Comparison of ENCODE assay signal across 15 cellular contexts in genomic region chr2:119241205-119241532, GRCh38. TPM values are rescaled to one million over a fixed set of nuclear protein-coding genes. Genes with fewer than 3 reads are reported as not detected.
DNase-seq lines count a peak whose midpoint lies in the region; ATAC-seq and TF ChIP-seq lines count a peak whose summit lies in the region.
"Had no signal": no experiment of that assay in that cellular context is flagged by ENCODE, and none has a peak within 500 bp of the region (broad histone marks: within the 10 kb centered on the region; RNA-seq: fewer than 3 reads in every experiment).

No MANE protein-coding gene starts in this region.

- H3K36me3 Mint-ChIP-seq in activated naive CD8-positive, alpha-beta T cell treated with anti-CD3 and anti-CD28 coated beads, Interleukin-2, amount 50 U/mL, for 24 hours (ENCODE audit: low read depth): no peaks in the 10 kb centered on the region
- H3K36me3 Mint-ChIP-seq: activated naive CD8-positive, alpha-beta T cell had no signal

- H3K4me2 ChIP-seq in SK-N-SH: peak overlapping the region; percentile 68; the same call in 1 of the 2 replicates
- H3K4me2 ChIP-seq in PC-3 (ENCODE audit: low read length): no peak overlapping the region

- no peaks in the 10 kb centered on the region for H3K27me3 Mint-ChIP-seq in activated naive CD8-positive, alpha-beta T cell treated with anti-CD3 and anti-CD28 coated beads, Interleukin-2, amount 50 U/mL, for 24 hours
- H3K27me3 Mint-ChIP-seq: activated naive CD8-positive, alpha-beta T cell had no signal

- POLR2A ChIA-PET in SK-N-SH (lab: Yijun Ruan, JAX) (interaction anchor here (0.9 kb wide), 1 partner anchor 15 kb away, joined by 3 read pairs; no protein-coding TSS in a partner anchor), PC-3 (lab: Charles Lee; ENCODE audit: unreplicated experiment) (no interaction called here)

- H3K4me3 Mint-ChIP-seq in activated naive CD8-positive, alpha-beta T cell treated with anti-CD3 and anti-CD28 coated beads, Interleukin-2, amount 50 U/mL, for 24 hours: no peak overlapping the region
- H3K4me3 Mint-ChIP-seq: activated naive CD8-positive, alpha-beta T cell had no signal

- H3K36me3 ChIP-seq in SK-N-SH (replicated peaks in 1 of 2; ENCODE audit: control insufficient read depth in 1 of 2, insufficient read depth in 2 of 2, low read length in 1 of 2) (peaks cover 0 to 5% of the 10 kb centered on the region in 2 experiments), thoracic aorta (no peaks in the 10 kb centered on the region), PC-3 (ENCODE audit: low read depth, low read length) (no peaks in the 10 kb centered on the region), BE2C (no peaks in the 10 kb centered on the region)

- no TSS peak for BruUV-seq in PC-3 (replicated peaks; lab: Mats Ljungman, UMichigan)

- TF ChIP-seq CTCF in SK-N-SH (IDR thresholded peaks at IDR 0.05) (no peak), thoracic aorta (IDR thresholded peaks at IDR 0.05) (no peak), PC-3 (conservative IDR thresholded peaks at IDR 0.05; ENCODE audit: low read depth, low read length) (no peak), BE2C (IDR thresholded peaks at IDR 0.05; ENCODE audit: low read depth, low read length) (no peak)

- H3K4me3 ChIP-seq in SK-N-SH (ENCODE audit: low read depth in 2 of 2, low read length in 1 of 2) (no peak overlapping the region), thoracic aorta (no peak overlapping the region), PC-3 (ENCODE audit: low read length) (no peak overlapping the region), BE2C (ENCODE audit: low read depth, low read length) (no peak overlapping the region)
- H3K4me3 ChIP-seq: SJSA1 had no signal

- CTCF ChIA-PET in SK-N-SH (lab: Yijun Ruan, JAX): interaction anchor here (1.0 to 1.4 kb wide), 5 partner anchors 9 to 25 kb away, joined by 3 to 5 read pairs (median 4); no protein-coding TSS in a partner anchor
- CTCF ChIA-PET in PC-3 (lab: Charles Lee): no interaction called here

- H3F3A ChIP-seq in SK-N-SH (replicated peaks; ENCODE audit: insufficient read depth) (no peaks in the 10 kb centered on the region), PC-3 (ENCODE audit: low read length, unreplicated experiment) (no peaks in the 10 kb centered on the region)

- H3K27me3 ChIP-seq in SK-N-SH (ENCODE audit: insufficient read depth) (no peaks in the 10 kb centered on the region), thoracic aorta (replicated peaks; ENCODE audit: insufficient read depth) (no peaks in the 10 kb centered on the region), PC-3 (ENCODE audit: low read length) (no peaks in the 10 kb centered on the region), BE2C (no peaks in the 10 kb centered on the region)
- H3K27me3 ChIP-seq: brain microvascular endothelial cell, SJSA1 had no signal

- H3K4me1 Mint-ChIP-seq in activated naive CD8-positive, alpha-beta T cell treated with anti-CD3 and anti-CD28 coated beads, Interleukin-2, amount 50 U/mL, for 24 hours: no peaks in the 10 kb centered on the region

- 97% methylated on average over 5 of the region's 5 CpGs for WGBS in SK-N-SH (ENCODE audit: low lambda C conversion rate)

- peak; percentile 17 for ATAC-seq in Right ventricle myocardium superior (ENCODE audit: poor library complexity)
- no peak for ATAC-seq in Right ventricle myocardium inferior
- ATAC-seq in left colon: peak; percentile 69
- ATAC-seq in thoracic aorta (ENCODE audit: insufficient number of reproducible peaks, low FRiP score, low read depth): no peak
- no peak for ATAC-seq in PC-3
- no peak for ATAC-seq in activated naive CD8-positive, alpha-beta T cell treated with anti-CD3 and anti-CD28 coated beads, Interleukin-2, amount 50 U/mL, for 24 hours
- ATAC-seq: activated CD4-positive, CD25-positive, alpha-beta regulatory T cell treated with anti-CD3 and anti-CD28 coated beads, Interleukin-2, amount 50 U/mL, for 24 hours had no signal

- no peak overlapping the region for H3K27ac Mint-ChIP-seq in activated naive CD8-positive, alpha-beta T cell treated with anti-CD3 and anti-CD28 coated beads, Interleukin-2, amount 50 U/mL, for 24 hours
- H3K27ac Mint-ChIP-seq: activated naive CD8-positive, alpha-beta T cell had no signal

- peaks cover 10 to 15% of the 10 kb centered on the region in 2 experiments; a peak in 3 of 4 replicates for H3K4me1 ChIP-seq in SK-N-SH (ENCODE audit: control insufficient read depth in 1 of 2, insufficient read depth in 2 of 2, low read depth in 1 of 2, low read length in 1 of 2)
- peaks cover 2 to 20% of the 10 kb centered on the region in 2 donors for H3K4me1 ChIP-seq in thoracic aorta (ENCODE audit: control insufficient read depth in 1 of 2, low read depth in 2 of 2)
- peaks cover 15% of the 10 kb centered on the region for H3K4me1 ChIP-seq in PC-3 (ENCODE audit: insufficient read depth, low read length)
- peaks cover 7% of the 10 kb centered on the region for H3K4me1 ChIP-seq in BE2C

- intact Hi-C loops in Right ventricle myocardium superior (cut with DNase I): no loop called here
- intact Hi-C loops in Right ventricle myocardium inferior (cut with DNase I): no loop called here
- intact Hi-C loops in left colon (cut with DNase I, micrococcal nuclease): no loop called here
- intact Hi-C loops in PC-3 (cut with micrococcal nuclease): no loop called here

- H3K9me2 ChIP-seq in SK-N-SH (no peaks in the 10 kb centered on the region), PC-3 (replicated peaks; ENCODE audit: low read length) (no peaks in the 10 kb centered on the region)

- H3K9me3 Mint-ChIP-seq in activated naive CD8-positive, alpha-beta T cell treated with anti-CD3 and anti-CD28 coated beads, Interleukin-2, amount 50 U/mL, for 24 hours: no peaks in the 10 kb centered on the region

- no peaks in the 10 kb centered on the region for H4K20me1 ChIP-seq in SK-N-SH (ENCODE audit: insufficient read depth)
- no peaks in the 10 kb centered on the region for H4K20me1 ChIP-seq in PC-3 (ENCODE audit: low read length)

- H3K9me3 ChIP-seq in SK-N-SH: no peaks in the 10 kb centered on the region
- H3K9me3 ChIP-seq in thoracic aorta: no peaks in the 10 kb centered on the region
- H3K9me3 ChIP-seq in PC-3 (ENCODE audit: low read length): no peaks in the 10 kb centered on the region
- H3K9me3 ChIP-seq in BE2C: no peaks in the 10 kb centered on the region

- H3K79me2 ChIP-seq in SK-N-SH (ENCODE audit: insufficient read depth) (no peaks in the 10 kb centered on the region), PC-3 (ENCODE audit: low read length) (0 out of 2 replicates have a peak, but pooled peaks cover 3% of the 10 kb centered on the region)

- no peak overlapping the region for H2AFZ ChIP-seq in SK-N-SH (ENCODE audit: low read depth)
- H2AFZ ChIP-seq in PC-3 (ENCODE audit: low read length): no peak overlapping the region

- no peak for TF ChIP-seq EP300 in SK-N-SH (IDR thresholded peaks at IDR 0.05; ENCODE audit: borderline replicate concordance in 1 of 2, low read depth in 1 of 2, low read length in 1 of 2)

- no peak for TF ChIP-seq RAD21 in SK-N-SH (IDR thresholded peaks at IDR 0.05; ENCODE audit: low read length)

- no peak overlapping the region for H3K27ac ChIP-seq in SK-N-SH (ENCODE audit: low read depth in 2 of 2, low read length in 1 of 2)
- H3K27ac ChIP-seq in thoracic aorta: peak overlapping the region; percentile 72 to 75
- H3K27ac ChIP-seq in PC-3 (ENCODE audit: low read length): no peak overlapping the region
- H3K27ac ChIP-seq: brain microvascular endothelial cell had no signal

- no peak overlapping the region for H3K9ac ChIP-seq in SK-N-SH
- no peak overlapping the region for H3K9ac ChIP-seq in PC-3 (ENCODE audit: low read length)

- DNase-seq in Right ventricle myocardium superior (no peak), Right ventricle myocardium inferior (ENCODE audit: missing footprints) (no peak), SK-N-SH (no peak), left colon (peak; percentile 40 to 47), thoracic aorta (ENCODE audit: low spot score) (no peak), PC-3 (no peak), BE2C (no peak)
- DNase-seq in activated naive CD8-positive, alpha-beta T cell treated with anti-CD3 and anti-CD28 coated beads, Interleukin-2, amount 50 U/mL, for 24 hours: no peak
- DNase-seq: activated CD8-positive, alpha-beta memory T cell treated with anti-CD3 and anti-CD28 coated beads for 24 hours; dermis blood vessel endothelial cell; stimulated activated CD4-positive, alpha-beta T cell treated with anti-CD3 and anti-CD28 coated beads, Interleukin-4, amount 100 ng/mL, for 24 hours had no signal

TF ChIP-seq in SK-N-SH, 30 proteins besides CTCF, POLR2A, EP300 and RAD21:
- TF ChIP-seq RFX5 (IDR thresholded peaks at IDR 0.05; ENCODE audit: low read length) (no peak), ELF1 (IDR thresholded peaks at IDR 0.05) (no peak)
TF ChIP-seq in SK-N-SH: peak in this region for 0.

RNA-seq across cellular contexts. Expression of gene STEAP3, which starts 17.5 kb away (rescaled TPM):
- total RNA-seq in Right ventricle myocardium superior: 10.8 TPM
- 12.9 TPM for total RNA-seq in Right ventricle myocardium inferior
- 30.6 and 34.3 TPM in 2 replicates for polyA plus RNA-seq in SK-N-SH (2012; rRNA removed)
- polyA plus RNA-seq in SK-N-SH (2012; cell fraction: cytosol; rRNA removed): 14.6 and 22.5 TPM in 2 replicates
- 41.1 and 47.5 TPM in 2 replicates for polyA plus RNA-seq in SK-N-SH (2012; cell fraction: nucleus; rRNA removed)
- 10 to 100 TPM; 19.4 to 29.6 TPM for total RNA-seq in left colon
- 10 to 100 TPM; 17.9 to 31.4 TPM for total RNA-seq in thoracic aorta
- total RNA-seq in PC-3 (2014; rRNA removed): 24.6 and 27.3 TPM in 2 replicates
- 8.5 TPM for polyA plus RNA-seq in BE2C (2012; ENCODE audit: insufficient read depth, insufficient read length, low read depth)

Comparison
In these comparisons a context has a peak if more than half of its experiments do, and no peak if none do; other contexts are left out.
1. ATAC-seq: peak in Right ventricle myocardium superior (single experiment) and left colon (single experiment); none in Right ventricle myocardium inferior (single experiment), thoracic aorta (single experiment), PC-3 (single experiment) and activated naive CD8-positive, alpha-beta T cell treated with anti-CD3 and anti-CD28 coated beads, Interleukin-2, amount 50 U/mL, for 24 hours (single experiment).
2. DNase-seq: peak in left colon (2 of 2); none in Right ventricle myocardium superior (single experiment), Right ventricle myocardium inferior (single experiment), SK-N-SH (single experiment), thoracic aorta (single experiment), PC-3 (single experiment), BE2C (single experiment) and activated naive CD8-positive, alpha-beta T cell treated with anti-CD3 and anti-CD28 coated beads, Interleukin-2, amount 50 U/mL, for 24 hours (single experiment).
3. H3K27ac ChIP-seq: peak in thoracic aorta (2 of 2); none in SK-N-SH (0 of 2) and PC-3 (single experiment).